ENCODE assay signal across 10 cellular contexts in the genomic region with DNA sequence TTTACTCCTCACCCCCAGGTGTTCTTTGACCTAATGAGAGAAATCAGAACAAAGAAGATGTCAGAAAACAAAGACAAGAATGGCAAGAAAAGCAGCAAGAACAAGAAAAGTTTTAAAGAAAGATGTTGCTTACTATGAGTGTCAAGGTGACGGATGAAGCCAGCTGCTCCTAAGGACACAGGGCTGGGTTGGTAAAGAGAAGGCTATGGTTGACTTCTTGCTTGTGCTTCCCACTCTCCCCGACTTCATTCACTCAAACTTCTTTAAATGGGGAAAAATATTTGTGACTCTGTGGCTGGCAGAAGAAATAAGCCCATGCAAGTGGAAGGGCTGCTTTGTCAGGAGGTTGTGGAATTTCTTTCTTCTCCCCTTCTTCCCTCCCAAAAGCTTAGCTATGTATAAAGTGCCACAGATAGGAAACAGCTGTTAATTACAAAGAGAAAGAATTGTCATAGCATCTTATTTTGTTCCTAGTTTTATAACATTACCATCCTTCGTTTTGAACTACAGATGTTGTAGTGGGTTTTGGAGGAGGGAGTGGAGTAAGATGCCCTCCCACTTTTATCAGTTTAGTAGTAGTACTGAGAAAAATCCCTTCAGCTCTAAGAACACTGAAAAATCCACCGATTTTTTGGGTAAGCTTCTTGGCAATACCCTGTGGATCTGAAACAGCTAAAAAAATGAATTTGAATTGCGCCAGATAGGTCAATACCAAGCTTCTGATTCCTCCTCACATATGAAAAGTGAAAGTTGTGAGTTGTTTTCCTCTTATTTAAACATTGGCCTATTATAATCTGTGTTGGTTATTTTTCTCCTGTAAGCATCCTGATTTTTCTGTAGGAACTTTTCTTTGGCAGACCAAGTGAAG. TPM values are rescaled to one million over a fixed set of nuclear protein-coding genes. Genes with fewer than 3 reads are reported as not detected.
DNase-seq lines count a peak whose midpoint lies in the region; ATAC-seq and TF ChIP-seq lines count a peak whose summit lies in the region.
"Had no signal": no experiment of that assay in that cellular context is flagged by ENCODE, and none has a peak within 500 bp of the region (broad histone marks: within the 10 kb centered on the region; RNA-seq: fewer than 3 reads in every experiment).

No MANE protein-coding gene starts in this region.

- H3K4me1 Mint-ChIP-seq in activated T-helper 1 cell treated with anti-CD3 and anti-CD28 coated beads, Interleukin-12 subunit alpha, Interleukin-12 subunit beta, Interleukin-2, Interleukin-4 antibody, amounts not matched to agents 30 ng/mL and 10 ng/mL and 1 ng/mL, durations not matched to agents 14 hours and 24 hours and 36 hours (ENCODE audit: low read depth) = peaks cover 59% of the 10 kb centered on the region

- peak overlapping the region; percentile 8 for H3K27ac Mint-ChIP-seq in activated T-helper 1 cell treated with anti-CD3 and anti-CD28 coated beads, Interleukin-12 subunit alpha, Interleukin-12 subunit beta, Interleukin-2, Interleukin-4 antibody, amounts not matched to agents 30 ng/mL and 10 ng/mL and 1 ng/mL, durations not matched to agents 14 hours and 24 hours and 36 hours

- ATAC-seq in GM19328 (IDR thresholded peaks at IDR 0.05; ENCODE audit: unreplicated experiment) = peak; percentile 43
- ATAC-seq in HG02885 (IDR thresholded peaks at IDR 0.05; ENCODE audit: poor library complexity, unreplicated experiment) = peak; percentile 49

- H3K36me3 Mint-ChIP-seq in activated T-helper 1 cell treated with anti-CD3 and anti-CD28 coated beads, Interleukin-12 subunit alpha, Interleukin-12 subunit beta, Interleukin-2, Interleukin-4 antibody, amounts not matched to agents 30 ng/mL and 10 ng/mL and 1 ng/mL, durations not matched to agents 14 hours and 24 hours and 36 hours (ENCODE audit: low read depth) = peaks cover 62% of the 10 kb centered on the region

- H3K27me3 Mint-ChIP-seq in activated T-helper 1 cell treated with anti-CD3 and anti-CD28 coated beads, Interleukin-12 subunit alpha, Interleukin-12 subunit beta, Interleukin-2, Interleukin-4 antibody, amounts not matched to agents 30 ng/mL and 10 ng/mL and 1 ng/mL, durations not matched to agents 14 hours and 24 hours and 36 hours (ENCODE audit: insufficient read depth) = no peaks in the 10 kb centered on the region

- no peak for TF ChIP-seq CTCF in AG10803 (conservative IDR thresholded peaks at IDR 0.05; ENCODE audit: low read length)

- H3K9me3 Mint-ChIP-seq in activated T-helper 1 cell treated with anti-CD3 and anti-CD28 coated beads, Interleukin-12 subunit alpha, Interleukin-12 subunit beta, Interleukin-2, Interleukin-4 antibody, amounts not matched to agents 30 ng/mL and 10 ng/mL and 1 ng/mL, durations not matched to agents 14 hours and 24 hours and 36 hours = no peaks in the 10 kb centered on the region

- DNase-seq in AG10803 (ENCODE audit: low read depth) (peak; percentile 53), NCI-H1436 (lab: John Stamatoyannopoulos, UW) (no peak), HuH-7 (ENCODE audit: low spot score) (no peak), OCI-M2 (lab: John Stamatoyannopoulos, UW; ENCODE audit: unreplicated experiment) (no peak), DMS153 treated with DMSO at 0.1 percent for 48 hours (lab: John Stamatoyannopoulos, UW; ENCODE audit: unreplicated experiment) (no peak)
- no peak for DNase-seq in activated T-helper 1 cell treated with anti-CD3 and anti-CD28 coated beads, Interleukin-12 subunit alpha, Interleukin-12 subunit beta, Interleukin-2, Interleukin-4 antibody, amounts not matched to agents 30 ng/mL and 10 ng/mL and 1 ng/mL, durations not matched to agents 14 hours and 24 hours and 36 hours (ENCODE audit: low spot score)
- DNase-seq: NCI-H2171 had no signal

- no peak overlapping the region for H3K4me3 ChIP-seq in AG10803 (ENCODE audit: low read length)
- H3K4me3 ChIP-seq: coronary artery had no signal

- H3K4me3 Mint-ChIP-seq in activated T-helper 1 cell treated with anti-CD3 and anti-CD28 coated beads, Interleukin-12 subunit alpha, Interleukin-12 subunit beta, Interleukin-2, Interleukin-4 antibody, amounts not matched to agents 30 ng/mL and 10 ng/mL and 1 ng/mL, durations not matched to agents 14 hours and 24 hours and 36 hours = no peak overlapping the region

- intact Hi-C loops in activated T-helper 1 cell treated with anti-CD3 and anti-CD28 coated beads, Interleukin-12 subunit alpha, Interleukin-12 subunit beta, Interleukin-2, Interleukin-4 antibody, amounts not matched to agents 30 ng/mL and 10 ng/mL and 1 ng/mL, durations not matched to agents 14 hours and 24 hours and 36 hours (cut with micrococcal nuclease) = no loop called here

RNA-seq across cellular contexts. Expression of a gene that starts 40.7 kb away (rescaled TPM):
- 79.7 and 84.2 TPM in 2 replicates for total RNA-seq in activated T-helper 1 cell treated with anti-CD3 and anti-CD28 coated beads, Interleukin-12 subunit alpha, Interleukin-12 subunit beta, Interleukin-2, Interleukin-4 antibody, amounts not matched to agents 30 ng/mL and 10 ng/mL and 1 ng/mL, durations not matched to agents 14 hours and 24 hours and 36 hours

RNA-seq across cellular contexts. Expression of a gene that starts 52.6 kb away (rescaled TPM):
- not detected in 2 replicates for total RNA-seq in activated T-helper 1 cell treated with anti-CD3 and anti-CD28 coated beads, Interleukin-12 subunit alpha, Interleukin-12 subunit beta, Interleukin-2, Interleukin-4 antibody, amounts not matched to agents 30 ng/mL and 10 ng/mL and 1 ng/mL, durations not matched to agents 14 hours and 24 hours and 36 hours
